8 cellular contexts compared by ENCODE assay signal in genomic region chr11:43868852-43869567, GRCh38. TPM values are rescaled to one million over a fixed set of nuclear protein-coding genes. Genes with fewer than 3 reads are reported as not detected.
DNase-seq lines count a peak whose midpoint lies in the region; ATAC-seq and TF ChIP-seq lines count a peak whose summit lies in the region.

No MANE protein-coding gene starts in this region.

- peak overlapping the region; percentile 90 for H3K27ac Mint-ChIP-seq in activated naive CD8-positive, alpha-beta T cell treated with anti-CD3 and anti-CD28 coated beads, Interleukin-2, amount 10 ng/mL, durations not matched to agents 7 days and 5 days

- peaks cover 33% of the 10 kb centered on the region for H3K27me3 ChIP-seq in A673 (replicated peaks; ENCODE audit: insufficient read depth, low read depth, low read length, poor library complexity)
- peaks cover 6% of the 10 kb centered on the region for H3K27me3 ChIP-seq in H7 (ENCODE audit: control insufficient read depth, insufficient read depth, low read length)

- DNase-seq in A673 (ENCODE audit: low spot score) (peak; percentile 88), NCI-H748 (lab: John Stamatoyannopoulos, UW; ENCODE audit: unreplicated experiment) (peak; percentile 53), omental fat pad (ENCODE audit: low spot score) (no peak), H7 (no peak)
- peak; percentile 37 for DNase-seq in activated naive CD8-positive, alpha-beta T cell treated with anti-CD3 and anti-CD28 coated beads, Interleukin-2, amount 10 ng/mL, durations not matched to agents 7 days and 5 days

- ATAC-seq in GM18505 (IDR thresholded peaks at IDR 0.05; ENCODE audit: unreplicated experiment) (peak; percentile 100), HG02852 (IDR thresholded peaks at IDR 0.05; ENCODE audit: unreplicated experiment) (peak; percentile 100), omental fat pad (ENCODE audit: low FRiP score) (peak; percentile 91), esophagus mucosa (no peak)
- peak; percentile 99 for ATAC-seq in activated naive CD8-positive, alpha-beta T cell treated with anti-CD3 and anti-CD28 coated beads, Interleukin-2, amount 10 ng/mL, durations not matched to agents 7 days and 5 days (ENCODE audit: low read depth)

- intact Hi-C loops in A673 (cut with micrococcal nuclease; ENCODE audit: unreplicated experiment), result no loop called here

- no peaks in the 10 kb centered on the region for H3K9me3 ChIP-seq in A673 (ENCODE audit: low read depth, low read length, poor library complexity, severe bottlenecking)

- H3K4me1 Mint-ChIP-seq in activated naive CD8-positive, alpha-beta T cell treated with anti-CD3 and anti-CD28 coated beads, Interleukin-2, amount 10 ng/mL, durations not matched to agents 7 days and 5 days, result peaks cover 29% of the 10 kb centered on the region

- CTCF ChIA-PET in A673 (lab: Charles Lee), result interaction anchor here (0.5 kb wide), 1 partner anchor 73 kb away, joined by 6 read pairs; the partner anchor contains the start of gene C11orf96

- peaks cover 14% of the 10 kb centered on the region for H3K36me3 Mint-ChIP-seq in activated naive CD8-positive, alpha-beta T cell treated with anti-CD3 and anti-CD28 coated beads, Interleukin-2, amount 10 ng/mL, durations not matched to agents 7 days and 5 days

- H3K4me3 Mint-ChIP-seq in activated naive CD8-positive, alpha-beta T cell treated with anti-CD3 and anti-CD28 coated beads, Interleukin-2, amount 10 ng/mL, durations not matched to agents 7 days and 5 days, result peak overlapping the region; percentile 53

- no peaks in the 10 kb centered on the region for H3K36me3 ChIP-seq in A673 (ENCODE audit: insufficient read depth, low read length, poor library complexity, severe bottlenecking)
- H3K36me3 ChIP-seq in H7 (replicated peaks; ENCODE audit: control insufficient read depth, insufficient read depth, low read length), result no peaks in the 10 kb centered on the region

- POLR2A ChIA-PET in A673 (lab: Charles Lee; ENCODE audit: low non-redundant PET), result no interaction called here
- POLR2A ChIA-PET in activated naive CD8-positive, alpha-beta T cell treated with anti-CD3 and anti-CD28 coated beads, Interleukin-2, amount 10 ng/mL, durations not matched to agents 7 days and 5 days (lab: Charles Lee), result interaction anchor here (1.9 kb wide), 1 partner anchor 189 kb away, joined by 6 read pairs; the partner anchor contains the start of gene HSD17B12

- peaks cover 30% of the 10 kb centered on the region for H3K27me3 Mint-ChIP-seq in activated naive CD8-positive, alpha-beta T cell treated with anti-CD3 and anti-CD28 coated beads, Interleukin-2, amount 10 ng/mL, durations not matched to agents 7 days and 5 days

- peaks cover 7% of the 10 kb centered on the region for H3K9me3 Mint-ChIP-seq in activated naive CD8-positive, alpha-beta T cell treated with anti-CD3 and anti-CD28 coated beads, Interleukin-2, amount 10 ng/mL, durations not matched to agents 7 days and 5 days

- TF ChIP-seq CTCF in A673 (conservative IDR thresholded peaks at IDR 0.05; ENCODE audit: low read depth, low read length), result no peak
- no peak for TF ChIP-seq CTCF in omental fat pad (IDR thresholded peaks at IDR 0.05)

- BruUV-seq in A673 (replicated peaks; lab: Mats Ljungman, UMichigan), result no TSS peak

- H3K4me3 ChIP-seq in A673 (ENCODE audit: low read depth, low read length, poor library complexity, severe bottlenecking), result no peak overlapping the region
- H3K4me3 ChIP-seq in H7 (ENCODE audit: insufficient read depth, low read depth, low read length), result no peak overlapping the region

- TF ChIP-seq POLR2A in GM18505 (IDR thresholded peaks at IDR 0.05; ENCODE audit: borderline replicate concordance, extremely low read depth, insufficient read depth, insufficient read length), result no peak

- H3K4me1 ChIP-seq in A673 (ENCODE audit: insufficient read depth, low read length, poor library complexity, severe bottlenecking), result no peaks in the 10 kb centered on the region

- no peak overlapping the region for H3K27ac ChIP-seq in A673 (ENCODE audit: low read depth, low read length, poor library complexity, severe bottlenecking)

RNA-seq across cellular contexts. Expression of gene ALKBH3, which starts 11.6 kb away (rescaled TPM):
- 94.4 and 96.6 TPM in 2 replicates for total RNA-seq in A673 (2021)
- 10 to 100 TPM; 37.8 to 43.6 TPM for total RNA-seq in activated naive CD8-positive, alpha-beta T cell treated with anti-CD3 and anti-CD28 coated beads, Interleukin-2, amount 10 ng/mL, durations not matched to agents 7 days and 5 days
- 10 to 100 TPM; 26.3 to 39.9 (median 29.6) TPM for total RNA-seq in omental fat pad
- total RNA-seq in H7 (2014; rRNA removed; shearing (Covaris generic)), result 15.7 and 16.3 TPM in 2 replicates
- 31.9 TPM for total RNA-seq in esophagus mucosa

Comparison
In these comparisons a context has a peak if more than half of its experiments do, and no peak if none do; other contexts are left out.
1. DNase-seq: peak in A673 (single experiment), NCI-H748 (single experiment) and activated naive CD8-positive, alpha-beta T cell treated with anti-CD3 and anti-CD28 coated beads, Interleukin-2, amount 10 ng/mL, durations not matched to agents 7 days and 5 days (single experiment); none in omental fat pad (single experiment) and H7 (single experiment).